30 cellular contexts compared by ENCODE assay signal in genomic region chr7:54091322-54091721, GRCh38.
"Had no signal": no experiment of that assay in that cellular context is flagged by ENCODE, and none has a peak within 500 bp of the region (broad histone marks: within the 10 kb centered on the region; RNA-seq: fewer than 3 reads in every experiment).

No MANE protein-coding gene starts in this region.

- FAIRE-seq: TTC549 had no signal

- DNase-seq: activated CD4-positive, alpha-beta T cell treated with anti-CD3 and anti-CD28 coated beads, Interleukin-2, amount 10 ng/mL, durations not matched to agents 24 days and 14 days; activated CD4-positive, alpha-beta T cell treated with anti-CD3 and anti-CD28 coated beads, Interleukin-2, amount 50 U/mL, for 4 hours; activated CD8-positive, alpha-beta T cell treated with anti-CD3 and anti-CD28 coated beads for 36 hours; activated effector memory CD4-positive, alpha-beta T cell treated with anti-CD3 and anti-CD28 coated beads, Interleukin-2, amount 50 U/mL, for 16 hours; activated naive CD4-positive, alpha-beta T cell; activated naive CD4-positive, alpha-beta T cell treated with anti-CD3 and anti-CD28 coated beads, Interleukin-2, amount 50 U/mL, for 16 hours; activated naive CD8-positive, alpha-beta T cell treated with anti-CD3 and anti-CD28 coated beads for 36 hours; activated T-cell treated with anti-CD3 and anti-CD28 coated beads, Interleukin-2, amount 50 U/mL, for 1 hour; activated T-cell treated with anti-CD3 and anti-CD28 coated beads, Interleukin-2, amount 50 U/mL, for 72 hours; amniotic stem cell; aorta; brain microvascular endothelial cell; central memory CD4-positive, alpha-beta T cell; NCI-H1048; NCI-H1105 treated with DMSO at 0.1 percent for 48 hours; NCI-H1436; NCI-H1694; NCI-H1930; NCI-H2081 treated with DMSO at 0.1 percent for 48 hours; NCI-H226; NCI-H446 treated with DMSO at 0.1 percent for 48 hours; NCI-H524; NCI-H69; NCI-H82; SHP77; SJCRH30 had no signal

- H3K27me3 ChIP-seq: brain microvascular endothelial cell had no signal

- H3K4me1 ChIP-seq: SJCRH30 had no signal

- H3K4me3 ChIP-seq: SJCRH30, SK-N-MC had no signal

- H3K27ac ChIP-seq: brain microvascular endothelial cell, SJCRH30, SK-N-MC had no signal

- H3K36me3 ChIP-seq: brain microvascular endothelial cell, SJCRH30 had no signal

- ATAC-seq: activated CD8-positive, alpha-beta T cell treated with anti-CD3 and anti-CD28 coated beads for 36 hours; activated T-cell treated with anti-CD3 and anti-CD28 coated beads, Interleukin-2, amount 50 U/mL, for 72 hours; activated T-helper 17 cell treated with anti-CD3 and anti-CD28 coated beads, Interleukin-2, amount 50 U/mL, for 72 hours; Panc1 had no signal
